In the genomic region with DNA sequence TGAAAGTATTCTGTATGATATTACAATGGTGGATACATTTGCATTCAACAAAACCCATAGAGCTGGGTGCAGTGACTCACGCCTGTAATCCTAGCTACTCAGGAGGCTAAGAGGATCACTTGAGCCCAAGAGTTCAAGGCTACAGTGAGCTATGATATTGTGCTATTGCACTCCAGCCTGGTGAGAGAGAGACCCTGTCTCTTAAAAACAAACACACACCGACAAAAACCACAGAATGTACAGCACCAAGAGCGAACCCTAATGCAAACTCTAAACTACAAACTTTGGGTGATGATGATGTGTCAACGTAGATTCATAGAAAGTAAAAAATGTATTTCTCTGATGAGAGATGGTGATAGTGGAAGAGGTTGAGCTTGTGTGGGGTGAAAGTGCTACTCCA, we compare ENCODE assay signal across 15 cellular contexts. TPM values are rescaled to one million over a fixed set of nuclear protein-coding genes. Genes with fewer than 3 reads are reported as not detected.
DNase-seq lines count a peak whose midpoint lies in the region; ATAC-seq, FAIRE-seq and TF ChIP-seq lines count a peak whose summit lies in the region.
"Had no signal": no experiment of that assay in that cellular context is flagged by ENCODE, and none has a peak within 500 bp of the region (broad histone marks: within the 10 kb centered on the region; RNA-seq: fewer than 3 reads in every experiment).

No MANE protein-coding gene starts in this region.

- TF ChIP-seq EP300 in HepG2 (IDR thresholded peaks at IDR 0.05; ENCODE audit: low read depth in 2 of 2, low read length in 2 of 2) (peak in 1 of 2 experiments; percentile 74; a peak in 2 of 4 replicates), HepG2 (CRISPR knock-in tag; IDR thresholded peaks at IDR 0.05; ENCODE audit: borderline replicate concordance) (peak; percentile 31; the same call in 1 of the 2 replicates)

- peak; percentile 100 for ATAC-seq in HepG2
- ATAC-seq in right lobe of liver: no peak
- ATAC-seq in HG02588 (IDR thresholded peaks at IDR 0.05; ENCODE audit: unreplicated experiment): no peak
- ATAC-seq: HCT116 had no signal

- TF ChIP-seq POLR2A in HepG2 (IDR thresholded peaks at IDR 0.05; ENCODE audit: insufficient read depth in 1 of 2, low read depth in 2 of 2, low read length in 2 of 2): no peak
- no peak for TF ChIP-seq POLR2A in right lobe of liver (IDR thresholded peaks at IDR 0.05)

- H3K27me3 ChIP-seq in HepG2 (ENCODE audit: control insufficient read depth in 1 of 2, insufficient read depth in 2 of 2, low read length in 2 of 2) (no peaks in the 10 kb centered on the region), right lobe of liver (no peaks in the 10 kb centered on the region), keratinocyte (ENCODE audit: control insufficient read depth, extremely low read depth, insufficient read depth, low read length) (no peaks in the 10 kb centered on the region)
- H3K27me3 ChIP-seq: BE2C had no signal

- H3K9me3 ChIP-seq in HepG2 (ENCODE audit: low read length): no peaks in the 10 kb centered on the region
- no peaks in the 10 kb centered on the region for H3K9me3 ChIP-seq in right lobe of liver
- no peaks in the 10 kb centered on the region for H3K9me3 ChIP-seq in keratinocyte (ENCODE audit: control insufficient read depth, low read depth, low read length)
- H3K9me3 ChIP-seq: BE2C had no signal

- H3K36me3 ChIP-seq in HepG2 (replicated peaks in 1 of 2; ENCODE audit: control insufficient read depth in 1 of 2, insufficient read depth in 2 of 2, low read length in 2 of 2) (peaks cover 0 to 3% of the 10 kb centered on the region in 2 experiments; a peak in 2 of 5 replicates), right lobe of liver (peaks cover 0 to 2% (median 0%) of the 10 kb centered on the region in 4 donors), keratinocyte (ENCODE audit: control insufficient read depth in 2 of 2, extremely low read depth in 1 of 2, insufficient read depth in 2 of 2, low read length in 2 of 2) (peaks cover 1 to 17% of the 10 kb centered on the region in 2 experiments)
- H3K36me3 ChIP-seq: BE2C had no signal

- FAIRE-seq in HepG2 (lab: Jason Lieb, UNC) (peak; percentile 91), keratinocyte (lab: Jason Lieb, UNC) (peak; percentile 13)
- FAIRE-seq: GM12892 had no signal

- H3K4me1 ChIP-seq in HepG2 (ENCODE audit: insufficient read depth, low read length) (peaks cover 50% of the 10 kb centered on the region), right lobe of liver (no peaks in the 10 kb centered on the region), keratinocyte (ENCODE audit: control insufficient read depth, extremely low read depth, insufficient read depth, low read length) (peaks cover 14% of the 10 kb centered on the region)
- H3K4me1 ChIP-seq: BE2C had no signal

- H3K4me2 ChIP-seq in HepG2 (ENCODE audit: low read depth, low read length) (peak overlapping the region; percentile 36), keratinocyte (ENCODE audit: control insufficient read depth, extremely low read depth, insufficient read depth, low read depth, low read length) (no peak overlapping the region)

- dilution Hi-C loops in keratinocyte (cut with MboI; ENCODE audit: extremely low pct_ligation_motif_present, low sequenced_read_pairs): no loop called here

- H3K9ac ChIP-seq in HepG2 (ENCODE audit: insufficient read depth, low read depth, low read length) (no peak overlapping the region), keratinocyte (ENCODE audit: control insufficient read depth, extremely low read depth, insufficient read depth, low read length) (no peak overlapping the region)

- H3K9me1 ChIP-seq in keratinocyte (ENCODE audit: control insufficient read depth, extremely low read depth, insufficient read depth, low read length): peaks cover 3% of the 10 kb centered on the region

- no peak for TF ChIP-seq CTCF in HepG2 (CRISPR knock-in tag; IDR thresholded peaks at IDR 0.05)
- TF ChIP-seq CTCF in right lobe of liver (IDR thresholded peaks at IDR 0.05): no peak
- TF ChIP-seq CTCF in keratinocyte (optimal IDR thresholded peaks at IDR 0.05 in 1 of 3, IDR thresholded peaks at IDR 0.05 in 1 of 3, conservative IDR thresholded peaks at IDR 0.05 in 1 of 3; ENCODE audit: extremely low read depth in 1 of 3, insufficient read depth in 2 of 3, low read length in 3 of 3): no peak

- H3K4me3 ChIP-seq in HepG2 (replicated peaks in 1 of 3; ENCODE audit: insufficient read depth in 1 of 3, low read depth in 2 of 3, low read length in 3 of 3) (no peak overlapping the region; a peak in 1 of 6 replicates), right lobe of liver (no peak overlapping the region), keratinocyte (ENCODE audit: control insufficient read depth in 2 of 3, extremely low read depth in 1 of 3, insufficient read depth in 2 of 3, low read depth in 1 of 3, low read length in 3 of 3) (no peak overlapping the region)

- BruUV-seq in HepG2 (replicated peaks; lab: Mats Ljungman, UMichigan): no TSS peak

- CTCF ChIA-PET in HepG2 (lab: Yijun Ruan, JAX; ENCODE audit: low intra/inter-chr PET ratio, low total read pairs): no interaction called here

- no peak; the same call in 1 of the 2 replicates for TF ChIP-seq RAD21 in HepG2 (CRISPR knock-in tag; IDR thresholded peaks at IDR 0.05)

- H4K20me1 ChIP-seq in HepG2 (ENCODE audit: insufficient read depth, low read length) (no peaks in the 10 kb centered on the region), keratinocyte (ENCODE audit: control insufficient read depth, extremely low read depth, insufficient read depth, low read length) (no peaks in the 10 kb centered on the region)

- POLR2A ChIA-PET in HepG2 (lab: Yijun Ruan, JAX): interaction anchor here (0.8 to 3.0 kb wide), 4 partner anchors 10 to 49 kb away, joined by 3 to 16 read pairs (median 4); partner anchors contain the start of gene CAPRIN2

- 11% methylated on average over 3 of the region's 4 CpGs for WGBS in HepG2 (ENCODE audit: low lambda C conversion rate)
- 93% methylated on average over 4 of the region's 4 CpGs for WGBS in right lobe of liver (ENCODE audit: insufficient coverage, low coverage, low lambda C conversion rate, missing lambda C conversion rate)

- peaks cover 54% of the 10 kb centered on the region for H3K79me2 ChIP-seq in HepG2 (ENCODE audit: insufficient read depth, low read length)
- peaks cover 60% of the 10 kb centered on the region for H3K79me2 ChIP-seq in keratinocyte (ENCODE audit: control insufficient read depth, insufficient read depth, low read length)

- in situ Hi-C loops in HepG2 (cut with HindIII; ENCODE audit: extremely low pct_ligation_motif_present, low pct_unique_long_range_greater_than_20kb): no loop called here

- DNase-seq in HepG2 (ENCODE audit: low spot score) (peak; percentile 87), right lobe of liver (no peak), amniotic epithelial cell (ENCODE audit: low read depth) (peak; percentile 24), keratinocyte (ENCODE audit: low read depth, low spot score) (no peak), globus pallidus (ENCODE audit: low spot score) (no peak), islet precursor cell (no peak)
- DNase-seq: BE2C; CD4-positive, alpha-beta memory T cell; DND-41; GDM1 had no signal

- H3K27ac ChIP-seq in HepG2 (ENCODE audit: extremely low read length, insufficient read depth, low read length): peak overlapping the region; percentile 36
- no peak overlapping the region for H3K27ac ChIP-seq in right lobe of liver
- H3K27ac ChIP-seq in keratinocyte (ENCODE audit: control insufficient read depth, insufficient read depth, low read length): no peak overlapping the region
- H3K27ac ChIP-seq: C4-2B, HL-60 had no signal

- no peak overlapping the region for H2AFZ ChIP-seq in HepG2 (ENCODE audit: low read length)
- no peak overlapping the region for H2AFZ ChIP-seq in keratinocyte (ENCODE audit: control insufficient read depth, low read length)

- intact Hi-C loops in HepG2 (cut with micrococcal nuclease; ENCODE audit: unreplicated experiment) (no loop called here), right lobe of liver (cut with DNase I) (no loop called here)

RNA-seq across cellular contexts. Expression of gene CAPRIN2, which starts 8.6 kb away (rescaled TPM):
- total RNA-seq in HepG2 (2016; rRNA removed; fragmentation: Illumina TruSeq; extraction: Trizol) (12.0 and 21.7 TPM in 2 replicates), right lobe of liver (10 to 100 TPM in 2 of 6 experiments, 1 to 10 TPM in 4; 5.7 to 11.5 (median 8.5) TPM)
- 23.4 and 24.3 TPM in 2 replicates for total RNA-seq in HepG2 (2016; cell fraction: cytosol; rRNA removed; fragmentation: Illumina TruSeq; extraction: Trizol; ENCODE audit: low read depth)
- total RNA-seq in HepG2 (2016; cell fraction: insoluble cytoplasmic fraction; rRNA removed; fragmentation: Illumina TruSeq; extraction: Trizol): 14.1 and 22.8 TPM in 2 replicates
- 20.0 and 22.6 TPM in 2 replicates for total RNA-seq in HepG2 (2016; cell fraction: membrane; rRNA removed; fragmentation: Illumina TruSeq; extraction: Trizol)
- 43.3 and 48.9 TPM in 2 replicates for total RNA-seq in HepG2 (2016; cell fraction: nucleus; rRNA removed; fragmentation: Illumina TruSeq; extraction: Trizol)
- polyA plus RNA-seq in HepG2 (2011; rRNA removed) (25.7 and 30.6 TPM in 2 replicates), keratinocyte (15.2 to 32.4 TPM (median 24.5 TPM) in 3 replicates)
- polyA plus RNA-seq in HepG2 (2011; cell fraction: cytosol; rRNA removed): 4.9 and 5.5 TPM in 2 replicates
- 102 and 115 TPM in 2 replicates for polyA plus RNA-seq in HepG2 (2011; cell fraction: nucleus; rRNA removed)
- 15.7 and 23.2 TPM in 2 replicates for polyA plus RNA-seq in HepG2 (2012)
- polyA plus RNA-seq in HepG2 (2016; cell fraction: cytosol; fragmentation: Illumina TruSeq; extraction: Trizol; ENCODE audit: low read depth): 1.3 and 1.7 TPM in 2 replicates
- polyA plus RNA-seq in HepG2 (2016; cell fraction: insoluble cytoplasmic fraction; fragmentation: Illumina TruSeq; extraction: Trizol; ENCODE audit: low read depth): 9.7 and 12.3 TPM in 2 replicates
- 4.0 and 4.7 TPM in 2 replicates for polyA plus RNA-seq in HepG2 (2016; cell fraction: membrane; fragmentation: Illumina TruSeq; extraction: Trizol; ENCODE audit: low read depth)
- polyA plus RNA-seq in HepG2 (2016; cell fraction: nucleus; fragmentation: Illumina TruSeq; extraction: Trizol; ENCODE audit: insufficient read depth, low read depth): 105 and 125 TPM in 2 replicates
- 7.2 and 8.3 TPM in 2 replicates for polyA minus RNA-seq in HepG2 (2011; rRNA and poly(A)+ RNA removed; ENCODE audit: low replicate concordance)
- 7.0 and 7.4 TPM in 2 replicates for polyA minus RNA-seq in HepG2 (2011; cell fraction: cytosol; rRNA and poly(A)+ RNA removed)
- 66.3 and 86.5 TPM in 2 replicates for polyA minus RNA-seq in HepG2 (2011; cell fraction: nucleus; rRNA and poly(A)+ RNA removed)
- polyA plus RNA-seq in keratinocyte (2011; ENCODE audit: low read depth): 8.1 TPM
- 4.6 and 8.1 TPM in 2 replicates for polyA plus RNA-seq in keratinocyte (2011; cell fraction: cytosol; rRNA removed)
- polyA plus RNA-seq in keratinocyte (2011; cell fraction: nucleus; rRNA removed): 106 and 121 TPM in 2 replicates
- 10.4 and 13.9 TPM in 2 replicates for polyA plus RNA-seq in keratinocyte (2012; ENCODE audit: low replicate concordance)
- polyA minus RNA-seq in keratinocyte: 6.0 to 34.7 TPM (median 14.2 TPM) in 3 replicates
- 10.2 TPM for polyA minus RNA-seq in keratinocyte (2011; cell fraction: cytosol; rRNA and poly(A)+ RNA removed)
- 15.1 and 30.6 TPM in 2 replicates for polyA minus RNA-seq in keratinocyte (2011; cell fraction: nucleus; rRNA and poly(A)+ RNA removed)

RNA-seq across cellular contexts. Expression of gene IPO8, which starts 50.5 kb away (rescaled TPM):
- total RNA-seq in HepG2 (2016; rRNA removed; fragmentation: Illumina TruSeq; extraction: Trizol) (21.8 and 40.0 TPM in 2 replicates), right lobe of liver (10 to 100 TPM; 19.6 to 34.7 (median 25.5) TPM)
- 4.7 and 7.4 TPM in 2 replicates for total RNA-seq in HepG2 (2016; cell fraction: cytosol; rRNA removed; fragmentation: Illumina TruSeq; extraction: Trizol; ENCODE audit: low read depth)
- total RNA-seq in HepG2 (2016; cell fraction: insoluble cytoplasmic fraction; rRNA removed; fragmentation: Illumina TruSeq; extraction: Trizol): 20.2 and 39.7 TPM in 2 replicates
- 10.2 and 11.3 TPM in 2 replicates for total RNA-seq in HepG2 (2016; cell fraction: membrane; rRNA removed; fragmentation: Illumina TruSeq; extraction: Trizol)
- total RNA-seq in HepG2 (2016; cell fraction: nucleus; rRNA removed; fragmentation: Illumina TruSeq; extraction: Trizol): 30.0 and 34.6 TPM in 2 replicates
- polyA plus RNA-seq in HepG2 (2011; rRNA removed) (6.3 and 8.7 TPM in 2 replicates), keratinocyte (9.9 to 18.8 TPM (median 12.7 TPM) in 3 replicates)
- 3.4 and 4.5 TPM in 2 replicates for polyA plus RNA-seq in HepG2 (2011; cell fraction: cytosol; rRNA removed)
- 9.9 and 11.7 TPM in 2 replicates for polyA plus RNA-seq in HepG2 (2011; cell fraction: nucleus; rRNA removed)
- polyA plus RNA-seq in HepG2 (2012): 14.6 and 19.0 TPM in 2 replicates
- polyA plus RNA-seq in HepG2 (2016; cell fraction: cytosol; fragmentation: Illumina TruSeq; extraction: Trizol; ENCODE audit: low read depth): 0.99 and 1.0 TPM in 2 replicates
- polyA plus RNA-seq in HepG2 (2016; cell fraction: insoluble cytoplasmic fraction; fragmentation: Illumina TruSeq; extraction: Trizol; ENCODE audit: low read depth): 31.0 and 32.7 TPM in 2 replicates
- 3.6 and 4.3 TPM in 2 replicates for polyA plus RNA-seq in HepG2 (2016; cell fraction: membrane; fragmentation: Illumina TruSeq; extraction: Trizol; ENCODE audit: low read depth)
- polyA plus RNA-seq in HepG2 (2016; cell fraction: nucleus; fragmentation: Illumina TruSeq; extraction: Trizol; ENCODE audit: insufficient read depth, low read depth): 27.7 and 32.1 TPM in 2 replicates
- 10.1 and 36.3 TPM in 2 replicates for polyA minus RNA-seq in HepG2 (2011; rRNA and poly(A)+ RNA removed; ENCODE audit: low replicate concordance)
- 10.8 and 16.3 TPM in 2 replicates for polyA minus RNA-seq in HepG2 (2011; cell fraction: cytosol; rRNA and poly(A)+ RNA removed)
- polyA minus RNA-seq in HepG2 (2011; cell fraction: nucleus; rRNA and poly(A)+ RNA removed): 37.1 and 48.5 TPM in 2 replicates
- 26.2 TPM for polyA plus RNA-seq in keratinocyte (2011; ENCODE audit: low read depth)
- 10.3 and 17.0 TPM in 2 replicates for polyA plus RNA-seq in keratinocyte (2011; cell fraction: cytosol; rRNA removed)
- 18.3 and 22.2 TPM in 2 replicates for polyA plus RNA-seq in keratinocyte (2011; cell fraction: nucleus; rRNA removed)
- 11.5 and 26.4 TPM in 2 replicates for polyA plus RNA-seq in keratinocyte (2012; ENCODE audit: low replicate concordance)
- 21.6 to 50.5 TPM (median 24.4 TPM) in 3 replicates for polyA minus RNA-seq in keratinocyte
- 18.8 TPM for polyA minus RNA-seq in keratinocyte (2011; cell fraction: cytosol; rRNA and poly(A)+ RNA removed)
- polyA minus RNA-seq in keratinocyte (2011; cell fraction: nucleus; rRNA and poly(A)+ RNA removed): 22.4 and 40.6 TPM in 2 replicates

Comparison
In these comparisons a context has a peak if more than half of its experiments do, and no peak if none do; other contexts are left out.
1. DNase-seq: peak in HepG2 (single experiment) and amniotic epithelial cell (single experiment); none in right lobe of liver (0 of 3), keratinocyte (single experiment), globus pallidus (single experiment) and islet precursor cell (single experiment).